1 cellular context compared by ENCODE assay signal in genomic region chr10:48902096-48902495, GRCh38.
TF ChIP-seq lines count a peak whose summit lies in the region.

No MANE protein-coding gene starts in this region.

TF ChIP-seq in K562, 482 proteins besides CTCF, POLR2A, EP300 and RAD21 (continued from another document):
- no peak for TF ChIP-seq CHD7 (IDR thresholded peaks at IDR 0.05; ENCODE audit: low read depth, low read length)
- TF ChIP-seq ATF6 (CRISPR knock-in tag; IDR thresholded peaks at IDR 0.05), result no peak
- TF ChIP-seq RERE (CRISPR knock-in tag; IDR thresholded peaks at IDR 0.05; ENCODE audit: borderline replicate concordance), result no peak
- TF ChIP-seq ZNF695 (CRISPR knock-in tag; IDR thresholded peaks at IDR 0.05), result no peak
